Comparison of ENCODE assay signal across 29 cellular contexts in genomic region chr4:110780538-110780937, GRCh38.
"Had no signal": no experiment of that assay in that cellular context is flagged by ENCODE, and none has a peak within 500 bp of the region (broad histone marks: within the 10 kb centered on the region; RNA-seq: fewer than 3 reads in every experiment).

No MANE protein-coding gene starts in this region.

- H3K4me3 ChIP-seq: adrenal gland, cardiac muscle cell, coronary artery, dorsolateral prefrontal cortex, left lung, lung, neural progenitor cell, right atrium auricular region, smooth muscle cell, upper lobe of left lung, vagina had no signal

- H3K36me3 ChIP-seq: adrenal gland, cardiac muscle cell, left lung, neural progenitor cell, right atrium auricular region, upper lobe of left lung, vagina had no signal

- H3K27ac ChIP-seq: adrenal gland, cardiac muscle cell, coronary artery, dorsolateral prefrontal cortex, left lung, neural progenitor cell, right atrium auricular region, upper lobe of left lung, vagina had no signal

- H3K27me3 ChIP-seq: adrenal gland, cardiac muscle cell, left lung, neural progenitor cell, right atrium auricular region, upper lobe of left lung, vagina had no signal

- H3K4me1 ChIP-seq: adrenal gland, left lung, neural progenitor cell, right atrium auricular region, upper lobe of left lung, vagina had no signal

- H3K9ac ChIP-seq: neural progenitor cell had no signal

- H3K9me3 ChIP-seq: adrenal gland, left lung, right atrium auricular region, upper lobe of left lung, vagina had no signal

- DNase-seq: activated CD4-positive, alpha-beta T cell treated with anti-CD3 and anti-CD28 coated beads for 4 hours; activated CD4-positive, alpha-beta T cell treated with anti-CD3 and anti-CD28 coated beads, Interleukin-2, amount 50 U/mL, for 4 hours; activated CD4-positive, CD25-positive, alpha-beta regulatory T cell; activated effector memory CD4-positive, alpha-beta T cell treated with Interleukin-2 at 50 U/mL for 16 hours; activated naive CD4-positive, alpha-beta T cell treated with anti-CD3 and anti-CD28 coated beads for 36 hours; activated naive CD8-positive, alpha-beta T cell treated with anti-CD3 and anti-CD28 coated beads for 36 hours; activated T-cell treated with anti-CD3 and anti-CD28 coated beads for 4 hours; adrenal gland; aorta; cerebellar nuclear complex; dorsolateral prefrontal cortex; effector memory CD4-positive, alpha-beta T cell; glutamatergic neuron; left lung; mesendoderm; natural killer cell; stimulated activated CD4-positive, alpha-beta T cell treated with anti-CD3 and anti-CD28 coated beads, Interleukin-1b, Interleukin-23, amount 100 ng/mL, for 48 hours; stimulated activated CD4-positive, alpha-beta T cell treated with anti-CD3 and anti-CD28 coated beads, Interleukin-4, amount 100 ng/mL, for 4 hours; stimulated activated CD8-positive, alpha-beta memory T cell treated with anti-CD3 and anti-CD28 coated beads, Interleukin-4, amount 100 ng/mL, for 48 hours; stimulated activated naive CD8-positive, alpha-beta T cell treated with anti-CD3 and anti-CD28 coated beads, Interleukin-15, amount 100 ng/mL, for 72 hours; substantia nigra; upper lobe of left lung had no signal

- H3K4me2 ChIP-seq: neural progenitor cell, smooth muscle cell had no signal

- H2AFZ ChIP-seq: neural progenitor cell had no signal
